Comparison of ENCODE assay signal across 7 cellular contexts in the genomic region with DNA sequence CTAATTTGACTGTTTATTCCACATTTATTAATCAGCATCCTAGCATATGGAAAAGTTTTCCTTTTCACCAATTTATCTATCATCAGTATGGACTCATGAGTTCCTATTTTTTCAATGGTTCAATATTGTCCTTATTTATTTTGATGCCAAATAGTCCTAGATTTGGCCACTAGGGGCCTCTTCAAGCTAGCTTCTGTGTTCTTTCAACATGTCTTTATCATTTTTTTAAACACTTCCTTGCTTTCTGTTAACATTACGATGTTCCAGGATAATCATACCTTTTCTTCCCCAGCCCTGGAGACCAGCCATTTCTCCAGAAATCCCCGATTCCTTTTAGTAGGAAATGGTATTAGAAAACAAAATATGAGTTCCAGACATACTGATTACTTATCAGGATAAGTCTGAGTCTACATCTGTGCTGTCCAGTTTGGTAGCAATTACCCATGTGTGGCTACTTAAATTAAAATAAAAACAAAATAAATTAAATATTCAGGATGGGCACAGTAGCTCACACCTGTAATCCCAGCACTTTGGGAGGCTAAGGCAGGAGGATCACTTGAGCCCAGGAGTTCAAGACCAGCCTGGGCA.
DNase-seq lines count a peak whose midpoint lies in the region; ATAC-seq and TF ChIP-seq lines count a peak whose summit lies in the region.

No MANE protein-coding gene starts in this region.

- WGBS in upper lobe of left lung, 2 donors: 13 to 23% methylated on average over 2 of the region's 2 CpGs

- ATAC-seq in GM21447 (IDR thresholded peaks at IDR 0.05; ENCODE audit: unreplicated experiment) (peak; percentile 85), upper lobe of left lung (ENCODE audit: low FRiP score in 2 of 2) (peak in 1 of 2 donors; percentile 52)

- no peak for TF ChIP-seq EP300 in upper lobe of left lung (IDR thresholded peaks at IDR 0.05)

- H3K36me3 ChIP-seq in SU-DHL-6 (ENCODE audit: low read length): no peaks in the 10 kb centered on the region
- H3K36me3 ChIP-seq in upper lobe of left lung: no peaks in the 10 kb centered on the region

- H3K9ac ChIP-seq in SU-DHL-6 (ENCODE audit: low read length): no peak overlapping the region

- H3K27me3 ChIP-seq in SU-DHL-6 (ENCODE audit: low read length) (no peaks in the 10 kb centered on the region), upper lobe of left lung (no peaks in the 10 kb centered on the region)

- TF ChIP-seq POLR2A in upper lobe of left lung (IDR thresholded peaks at IDR 0.05): no peak

- H3K4me2 ChIP-seq in SU-DHL-6 (ENCODE audit: low read depth, low read length, poor library complexity, severe bottlenecking): peak overlapping the region; percentile 22

- DNase-seq in GM04503 (ENCODE audit: low read depth): peak; percentile 10
- peak; percentile 52 for DNase-seq in HT1080 (ENCODE audit: low read depth)
- peak; percentile 12 for DNase-seq in hepatic stellate cell (ENCODE audit: low spot score)
- no peak for DNase-seq in upper lobe of left lung
- DNase-seq in NCI-H1930 (lab: John Stamatoyannopoulos, UW): no peak

- no peaks in the 10 kb centered on the region for H3F3A ChIP-seq in SU-DHL-6 (ENCODE audit: insufficient read depth)

- no peaks in the 10 kb centered on the region for H3K9me2 ChIP-seq in SU-DHL-6 (replicated peaks; ENCODE audit: insufficient read depth, low read length)

- H3K9me3 ChIP-seq in SU-DHL-6 (ENCODE audit: insufficient read depth, low read length): no peaks in the 10 kb centered on the region
- H3K9me3 ChIP-seq in upper lobe of left lung: no peaks in the 10 kb centered on the region

- H4K20me1 ChIP-seq in SU-DHL-6 (ENCODE audit: low read depth, low read length): no peaks in the 10 kb centered on the region

- H3K4me3 ChIP-seq in SU-DHL-6 (ENCODE audit: insufficient read depth, low read length, poor library complexity, severe bottlenecking): no peak overlapping the region
- no peak overlapping the region for H3K4me3 ChIP-seq in upper lobe of left lung

- H2AFZ ChIP-seq in SU-DHL-6 (ENCODE audit: low read depth, low read length, severe bottlenecking): peak overlapping the region; percentile 22

- no peaks in the 10 kb centered on the region for H3K4me1 ChIP-seq in upper lobe of left lung

- TF ChIP-seq CTCF in SU-DHL-6 (IDR thresholded peaks at IDR 0.05; ENCODE audit: insufficient read depth, low read length, poor library complexity, severe bottlenecking) (peak; percentile 55), upper lobe of left lung (IDR thresholded peaks at IDR 0.05) (peak in 4 of 6 experiments; percentile 14 to 42 (median 36))

- H3K27ac ChIP-seq in SU-DHL-6 (ENCODE audit: low read depth, low read length): no peak overlapping the region
- no peak overlapping the region for H3K27ac ChIP-seq in upper lobe of left lung

- H3K79me2 ChIP-seq in SU-DHL-6 (ENCODE audit: insufficient read depth, low read length): no peaks in the 10 kb centered on the region

Comparison
In these comparisons a context has a peak if more than half of its experiments do, and no peak if none do; other contexts are left out.
1. DNase-seq: peak in GM04503 (single experiment), HT1080 (single experiment) and hepatic stellate cell (single experiment); none in upper lobe of left lung (0 of 2) and NCI-H1930 (0 of 2).